Comparison of ENCODE assay signal across 20 cellular contexts in the genomic region with DNA sequence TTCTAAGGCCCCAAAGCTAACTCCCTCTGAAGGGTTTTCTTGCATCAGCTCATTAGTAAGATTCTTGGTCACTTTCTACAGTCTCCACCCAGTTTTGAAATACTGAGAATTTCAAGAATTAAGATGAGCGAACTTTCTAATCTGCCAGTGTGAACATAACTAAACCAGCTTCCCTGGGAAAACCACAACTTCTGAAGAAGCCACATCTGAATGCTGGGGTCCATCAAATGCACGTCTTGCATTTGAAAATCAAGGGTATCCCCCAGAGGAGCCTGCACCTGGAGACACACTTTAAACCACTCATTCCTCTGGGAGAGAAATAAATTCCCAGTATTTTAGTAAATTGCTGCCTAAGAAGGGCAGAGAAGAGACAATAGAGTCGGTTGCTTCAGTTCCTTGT.
DNase-seq lines count a peak whose midpoint lies in the region; ATAC-seq and TF ChIP-seq lines count a peak whose summit lies in the region.
"Had no signal": no experiment of that assay in that cellular context is flagged by ENCODE, and none has a peak within 500 bp of the region (broad histone marks: within the 10 kb centered on the region; RNA-seq: fewer than 3 reads in every experiment).

No MANE protein-coding gene starts in this region.

- no peaks in the 10 kb centered on the region for H3K36me3 ChIP-seq in BLaER1 treated with 17β-estradiol and CSF1 and Interleukin-3, amounts not matched to agents 10 nM and 100 nM
- H3K36me3 ChIP-seq in RWPE2 (ENCODE audit: low read depth), result no peaks in the 10 kb centered on the region
- no peaks in the 10 kb centered on the region for H3K36me3 ChIP-seq in tibial nerve
- H3K36me3 ChIP-seq: BE2C had no signal

- peaks cover 0 to 19% (median 14%) of the 10 kb centered on the region in 10 experiments; a peak in 12 of 20 replicates for H3K4me1 ChIP-seq in BLaER1 treated with 17β-estradiol and CSF1 and Interleukin-3, amounts not matched to agents 10 nM and 100 nM
- H3K4me1 ChIP-seq in RWPE2 (ENCODE audit: insufficient read depth, poor library complexity, severe bottlenecking) (no peaks in the 10 kb centered on the region), tibial nerve (peaks cover 0 to 17% (median 0%) of the 10 kb centered on the region in 4 donors)
- H3K4me1 ChIP-seq: BE2C had no signal

- H3K4me2 ChIP-seq in BLaER1 treated with 17β-estradiol and CSF1 and Interleukin-3, amounts not matched to agents 10 nM and 100 nM, result peak overlapping the region in 8 of 11 experiments; percentile 15 to 71 (median 55); a peak in 15 of 22 replicates

- TF ChIP-seq POLR2A in tibial nerve (IDR thresholded peaks at IDR 0.05), result no peak

- ATAC-seq in RWPE2 (ENCODE audit: low read depth), result no peak

- no peak for TF ChIP-seq EP300 in tibial nerve (IDR thresholded peaks at IDR 0.05)

- H3K27me3 ChIP-seq in BLaER1 treated with 17β-estradiol and CSF1 and Interleukin-3, amounts not matched to agents 10 nM and 100 nM, result no peaks in the 10 kb centered on the region
- H3K27me3 ChIP-seq in RWPE2 (ENCODE audit: insufficient read depth, poor library complexity, severe bottlenecking) (peaks cover 95% of the 10 kb centered on the region), tibial nerve (no peaks in the 10 kb centered on the region)
- H3K27me3 ChIP-seq: BE2C had no signal

- WGBS in tibial nerve, 2 donors, result 61 to 66% methylated on average over 3 of the region's 3 CpGs

- no peak overlapping the region for H3K9ac ChIP-seq in BLaER1 treated with 17β-estradiol and CSF1 and Interleukin-3, amounts not matched to agents 10 nM and 100 nM

- H3K4me3 ChIP-seq in BLaER1 treated with 17β-estradiol and CSF1 and Interleukin-3, amounts not matched to agents 10 nM and 100 nM, result no peak overlapping the region
- H3K4me3 ChIP-seq in Jurkat, Clone E6-1 (ENCODE audit: low read length), result no peak overlapping the region
- H3K4me3 ChIP-seq in RWPE2 (ENCODE audit: severe bottlenecking) (no peak overlapping the region), tibial nerve (no peak overlapping the region)

- H4K20me1 ChIP-seq in BLaER1 treated with 17β-estradiol and CSF1 and Interleukin-3, amounts not matched to agents 10 nM and 100 nM, result no peaks in the 10 kb centered on the region

- peak; percentile 66 for DNase-seq in Jurkat, Clone E6-1 (ENCODE audit: low read depth, low spot score)
- DNase-seq in RWPE2 (ENCODE audit: low spot score), result peak; percentile 13
- DNase-seq in hippocampal formation (lab: John Stamatoyannopoulos, UW), result no peak
- DNase-seq in activated CD8-positive, alpha-beta memory T cell treated with anti-CD3 and anti-CD28 coated beads, Interleukin-2, amount 50 U/mL, for 4 hours, result no peak
- DNase-seq in stimulated activated naive CD4-positive, alpha-beta T cell (lab: John Stamatoyannopoulos, UW), result no peak
- no peak for DNase-seq in tibial nerve (ENCODE audit: low spot score in 2 of 2)
- DNase-seq: 8988T; ACHN; BE2C; C1 segment of cervical spinal cord; CD4-positive, alpha-beta memory T cell; CD4-positive, CD25-positive, alpha-beta regulatory T cell; CD8-positive, alpha-beta memory T cell; COR-L47; DMS 273 treated with DMSO at 0.1 percent for 48 hours; DMS153; DMS53; DMS79; GF-D8 had no signal

- no peak for TF ChIP-seq CTCF in RWPE2 (IDR thresholded peaks at IDR 0.05; ENCODE audit: poor library complexity, severe bottlenecking)
- no peak for TF ChIP-seq CTCF in tibial nerve (IDR thresholded peaks at IDR 0.05)

- H3K9me3 ChIP-seq in BLaER1 treated with 17β-estradiol and CSF1 and Interleukin-3, amounts not matched to agents 10 nM and 100 nM (replicated peaks in 1 of 11), result no peaks in the 10 kb centered on the region; a peak in 2 of 22 replicates
- H3K9me3 ChIP-seq in RWPE2 (ENCODE audit: severe bottlenecking), result no peaks in the 10 kb centered on the region
- no peaks in the 10 kb centered on the region for H3K9me3 ChIP-seq in tibial nerve
- H3K9me3 ChIP-seq: BE2C had no signal

- no peak overlapping the region for H3K27ac ChIP-seq in BLaER1 treated with 17β-estradiol and CSF1 and Interleukin-3, amounts not matched to agents 10 nM and 100 nM
- H3K27ac ChIP-seq in RWPE2 (ENCODE audit: poor library complexity, severe bottlenecking) (no peak overlapping the region), tibial nerve (no peak overlapping the region)

Comparison
In these comparisons a context has a peak if more than half of its experiments do, and no peak if none do; other contexts are left out.
1. DNase-seq: peak in Jurkat, Clone E6-1 (single experiment) and RWPE2 (single experiment); none in hippocampal formation (0 of 2), activated CD8-positive, alpha-beta memory T cell treated with anti-CD3 and anti-CD28 coated beads, Interleukin-2, amount 50 U/mL, for 4 hours (single experiment), stimulated activated naive CD4-positive, alpha-beta T cell (0 of 6) and tibial nerve (0 of 2).